Comparison of ENCODE assay signal across 19 cellular contexts in the genomic region with DNA sequence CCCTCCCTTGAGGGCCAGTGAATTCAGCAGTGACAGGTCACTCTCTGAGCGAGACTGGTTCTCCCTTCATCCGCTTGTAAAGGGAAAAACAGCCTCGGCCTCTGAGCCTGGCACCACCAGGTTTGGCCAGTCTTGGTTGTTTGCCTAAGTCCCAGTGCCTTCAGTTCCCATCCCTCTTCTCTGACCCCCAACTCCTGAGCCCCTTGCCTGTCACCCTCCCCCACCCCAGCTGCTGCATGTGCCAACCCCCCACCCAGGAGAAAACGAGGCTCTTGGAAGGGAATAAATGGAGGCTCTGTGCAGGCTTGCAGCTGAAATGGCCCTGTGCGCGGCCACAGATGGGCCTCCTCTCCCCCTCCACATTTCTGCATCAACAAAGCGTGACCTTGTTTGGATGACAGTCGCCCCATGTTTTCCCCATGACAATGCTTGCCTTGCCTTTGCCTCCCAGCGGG. TPM values are rescaled to one million over a fixed set of nuclear protein-coding genes. Genes with fewer than 3 reads are reported as not detected.
DNase-seq lines count a peak whose midpoint lies in the region; ATAC-seq and TF ChIP-seq lines count a peak whose summit lies in the region.
"Had no signal": no experiment of that assay in that cellular context is flagged by ENCODE, and none has a peak within 500 bp of the region (broad histone marks: within the 10 kb centered on the region; RNA-seq: fewer than 3 reads in every experiment).

No MANE protein-coding gene starts in this region.

- TF ChIP-seq CTCF in CD14-positive monocyte (IDR thresholded peaks at IDR 0.05) (no peak), dorsolateral prefrontal cortex (IDR thresholded peaks at IDR 0.05 in 54 of 56, conservative IDR thresholded peaks at IDR 0.05 in 2 of 56; ENCODE audit: low read depth in 1 of 56, partially characterized antibody in 56 of 56) (peak in 4 of 56 donors; percentile 5 to 18 (median 8))

- peak overlapping the region in 4 of 7 donors; percentile 27 to 66 (median 38) for H3K27ac Mint-ChIP-seq in CD14-positive monocyte
- H3K27ac Mint-ChIP-seq in natural killer cell treated with Interleukin-12 subunit alpha and Interleukin-12 subunit beta and Interleukin-15 and Interleukin-18, amount 100 ng/mL, for 72 hours = no peak overlapping the region

- no peaks in the 10 kb centered on the region for H3K9me3 Mint-ChIP-seq in CD14-positive monocyte
- no peaks in the 10 kb centered on the region for H3K9me3 Mint-ChIP-seq in natural killer cell treated with Interleukin-12 subunit alpha and Interleukin-12 subunit beta and Interleukin-15 and Interleukin-18, amount 100 ng/mL, for 72 hours

- H3K27ac ChIP-seq in dorsolateral prefrontal cortex = peak overlapping the region; percentile 71 to 100 (median 97)
- H3K27ac ChIP-seq: C4-2B had no signal

- H3K4me3 ChIP-seq in dorsolateral prefrontal cortex = peak overlapping the region in 1 of 59 donors; percentile 24
- no peak overlapping the region for H3K4me3 ChIP-seq in MG63

- H3K36me3 Mint-ChIP-seq in CD14-positive monocyte = peaks cover 31 to 47% of the 10 kb centered on the region in 2 donors
- H3K36me3 Mint-ChIP-seq in natural killer cell treated with Interleukin-12 subunit alpha and Interleukin-12 subunit beta and Interleukin-15 and Interleukin-18, amount 100 ng/mL, for 72 hours = peaks cover 6% of the 10 kb centered on the region

- peaks cover 0 to 3% (median 0%) of the 10 kb centered on the region in 3 donors for H3K27me3 Mint-ChIP-seq in CD14-positive monocyte (ENCODE audit: low read depth in 3 of 3)
- H3K27me3 Mint-ChIP-seq in natural killer cell treated with Interleukin-12 subunit alpha and Interleukin-12 subunit beta and Interleukin-15 and Interleukin-18, amount 100 ng/mL, for 72 hours = no peaks in the 10 kb centered on the region

- H3K4me1 Mint-ChIP-seq in CD14-positive monocyte = peaks cover 30% of the 10 kb centered on the region
- H3K4me1 Mint-ChIP-seq in natural killer cell treated with Interleukin-12 subunit alpha and Interleukin-12 subunit beta and Interleukin-15 and Interleukin-18, amount 100 ng/mL, for 72 hours (ENCODE audit: low read depth in 2 of 2) = peaks cover 29 to 30% of the 10 kb centered on the region in 2 donors

- H3K27me3 ChIP-seq in dorsolateral prefrontal cortex (no peaks in the 10 kb centered on the region), MG63 (no peaks in the 10 kb centered on the region)

- no peak for ATAC-seq in HG02610 (IDR thresholded peaks at IDR 0.05; ENCODE audit: unreplicated experiment)
- no peak for ATAC-seq in natural killer cell treated with Interleukin-12 subunit alpha and Interleukin-12 subunit beta and Interleukin-15 and Interleukin-18, amount 100 ng/mL, for 72 hours
- ATAC-seq: Panc1 had no signal

- intact Hi-C loops in CD14-positive monocyte (cut with micrococcal nuclease) = loop anchor here in 1 of 2 donors (5.0 to 10.0 kb wide), 3 partner anchors 49 to 97 kb away; a partner anchor contains a TSS
- intact Hi-C loops in dorsolateral prefrontal cortex (cut with DNase I) = loop anchor here in 1 of 2 donors (1.0 kb wide), 2 partner anchors 9 to 35 kb away; no protein-coding TSS in a partner anchor
- intact Hi-C loops in posterior cingulate gyrus (cut with DNase I) = loop anchor here (1.0 kb wide), 1 partner anchor 35 kb away; no protein-coding TSS in a partner anchor

- peaks cover 16% of the 10 kb centered on the region for H3K36me3 ChIP-seq in MG63

- no peaks in the 10 kb centered on the region for H3K9me3 ChIP-seq in MG63
- H3K9me3 ChIP-seq: Caco-2 had no signal

- no peak for DNase-seq in CD14-positive monocyte (ENCODE audit: low spot score)
- peak in 9 of 10 donors; percentile 65 to 92 (median 86) for DNase-seq in dorsolateral prefrontal cortex
- DNase-seq in middle frontal gyrus (ENCODE audit: extremely low spot score, low spot score) = peak; percentile 76
- peak; percentile 57 to 97 (median 80) for DNase-seq in posterior cingulate gyrus
- no peak for DNase-seq in NCI-H2171 (lab: John Stamatoyannopoulos, UW)
- DNase-seq in MG63 = no peak
- no peak for DNase-seq in natural killer cell treated with Interleukin-12 subunit alpha and Interleukin-12 subunit beta and Interleukin-15 and Interleukin-18, amount 100 ng/mL, for 72 hours (ENCODE audit: low spot score)
- DNase-seq: Caco-2, DMS153, EL, KG1, NCI-H1092 treated with DMSO at 0.1 percent for 48 hours, NCI-H1694, NCI-H2227 treated with DMSO at 0.1 percent for 48 hours, NCI-H524, Right ventricle myocardium superior had no signal

- no peak overlapping the region for H3K4me3 Mint-ChIP-seq in CD14-positive monocyte
- no peak overlapping the region for H3K4me3 Mint-ChIP-seq in natural killer cell treated with Interleukin-12 subunit alpha and Interleukin-12 subunit beta and Interleukin-15 and Interleukin-18, amount 100 ng/mL, for 72 hours

RNA-seq across cellular contexts. Expression of a gene that starts 3.1 kb away (rescaled TPM):
- 10 to 100 TPM; 37.5 to 39.7 TPM for polyA plus RNA-seq in CD14-positive monocyte
- total RNA-seq in dorsolateral prefrontal cortex = 10 to 100 TPM; 36.9 to 64.9 (median 48.8) TPM
- 98.8 and 101 TPM in 2 replicates for total RNA-seq in MG63 (2014; rRNA removed; shearing (Covaris generic); ENCODE audit: low replicate concordance)
- total RNA-seq in natural killer cell treated with Interleukin-12 subunit alpha and Interleukin-12 subunit beta and Interleukin-15 and Interleukin-18, amount 100 ng/mL, for 72 hours = 10 to 100 TPM; 83.6 to 89.4 TPM

RNA-seq across cellular contexts. Expression of a gene that starts 33.9 kb away (rescaled TPM):
- polyA plus RNA-seq in CD14-positive monocyte = 1 to 10 TPM; 6.8 TPM
- total RNA-seq in dorsolateral prefrontal cortex = 10 to 100 TPM; 25.1 to 59.1 (median 46.4) TPM
- 10.9 and 31.1 TPM in 2 replicates for total RNA-seq in MG63 (2014; rRNA removed; shearing (Covaris generic); ENCODE audit: low replicate concordance)
- total RNA-seq in natural killer cell treated with Interleukin-12 subunit alpha and Interleukin-12 subunit beta and Interleukin-15 and Interleukin-18, amount 100 ng/mL, for 72 hours = 10 to 100 TPM; 23.5 to 32.3 TPM

RNA-seq across cellular contexts. Expression of a gene that starts 46.4 kb away (rescaled TPM):
- 1 to 10 TPM; 1.8 to 2.5 TPM for polyA plus RNA-seq in CD14-positive monocyte
- 1,000 to 10,000 TPM in 1 of 120 experiments, 100 to 1,000 TPM in 110, 10 to 100 TPM in 9; 33.1 to 1,222 (median 302) TPM for total RNA-seq in dorsolateral prefrontal cortex
- 8.9 and 10.4 TPM in 2 replicates for total RNA-seq in MG63 (2014; rRNA removed; shearing (Covaris generic); ENCODE audit: low replicate concordance)
- total RNA-seq in natural killer cell treated with Interleukin-12 subunit alpha and Interleukin-12 subunit beta and Interleukin-15 and Interleukin-18, amount 100 ng/mL, for 72 hours = 1 to 10 TPM; 7.4 TPM

RNA-seq across cellular contexts. Expression of a gene that starts 51.6 kb away (rescaled TPM):
- 10 to 100 TPM; 19.9 to 20.4 TPM for polyA plus RNA-seq in CD14-positive monocyte
- 10 to 100 TPM; 28.0 to 67.5 (median 47.0) TPM for total RNA-seq in dorsolateral prefrontal cortex
- 18.7 and 36.6 TPM in 2 replicates for total RNA-seq in MG63 (2014; rRNA removed; shearing (Covaris generic); ENCODE audit: low replicate concordance)
- 10 to 100 TPM; 39.6 to 65.7 TPM for total RNA-seq in natural killer cell treated with Interleukin-12 subunit alpha and Interleukin-12 subunit beta and Interleukin-15 and Interleukin-18, amount 100 ng/mL, for 72 hours

RNA-seq across cellular contexts. Expression of a gene that starts 52.0 kb away (rescaled TPM):
- 10 to 100 TPM; 13.5 to 17.0 TPM for polyA plus RNA-seq in CD14-positive monocyte
- total RNA-seq in dorsolateral prefrontal cortex = 10 to 100 TPM; 20.6 to 66.5 (median 44.9) TPM
- 12.3 and 26.9 TPM in 2 replicates for total RNA-seq in MG63 (2014; rRNA removed; shearing (Covaris generic); ENCODE audit: low replicate concordance)
- total RNA-seq in natural killer cell treated with Interleukin-12 subunit alpha and Interleukin-12 subunit beta and Interleukin-15 and Interleukin-18, amount 100 ng/mL, for 72 hours = 10 to 100 TPM; 28.4 to 38.0 TPM

Comparison
In these comparisons a context has a peak if more than half of its experiments do, and no peak if none do; other contexts are left out.
1. DNase-seq: peak in dorsolateral prefrontal cortex (9 of 10), middle frontal gyrus (single experiment) and posterior cingulate gyrus (10 of 10); none in CD14-positive monocyte (single experiment), NCI-H2171 (single experiment), MG63 (single experiment) and natural killer cell treated with Interleukin-12 subunit alpha and Interleukin-12 subunit beta and Interleukin-15 and Interleukin-18, amount 100 ng/mL, for 72 hours (single experiment).
2. H3K27ac Mint-ChIP-seq: peak in CD14-positive monocyte (4 of 7); none in natural killer cell treated with Interleukin-12 subunit alpha and Interleukin-12 subunit beta and Interleukin-15 and Interleukin-18, amount 100 ng/mL, for 72 hours (0 of 2).